In the genomic region with DNA sequence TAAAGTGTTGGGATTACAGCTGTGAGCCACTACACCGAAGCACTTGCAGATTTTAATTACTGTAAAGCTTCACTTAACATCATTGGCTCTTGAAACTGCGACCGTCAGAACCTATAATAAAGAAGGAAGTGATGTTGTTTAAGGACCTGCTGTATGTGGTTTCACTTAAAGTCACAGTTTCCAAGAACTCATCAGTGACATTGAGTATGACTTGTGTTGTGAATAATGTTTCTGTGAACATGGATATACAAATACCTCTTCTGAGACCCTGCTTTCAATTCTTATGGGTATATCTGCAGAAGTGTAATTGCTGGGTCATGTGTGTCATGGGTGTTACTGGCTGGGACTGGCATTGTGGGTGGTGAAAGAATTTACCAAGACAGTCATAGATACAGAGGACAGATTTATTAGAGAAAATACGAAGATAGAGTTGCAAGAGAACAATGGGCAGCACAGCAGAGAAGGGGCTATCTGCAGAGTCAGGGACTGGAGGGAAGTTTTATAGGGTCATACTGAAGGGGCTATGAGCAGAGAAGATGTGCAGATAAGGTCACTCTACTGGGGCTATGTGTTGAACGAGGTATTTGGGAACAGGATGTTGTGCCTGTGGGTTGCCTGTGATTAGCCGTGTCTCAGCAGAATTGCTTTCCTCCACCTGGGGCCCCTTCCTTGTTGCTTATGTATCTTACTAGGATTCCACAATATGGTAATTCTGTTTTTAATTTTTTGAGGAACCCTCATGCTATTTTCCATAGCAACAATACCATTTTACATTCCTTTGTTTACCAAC, we compare ENCODE assay signal across 8 cellular contexts. TPM values are rescaled to one million over a fixed set of nuclear protein-coding genes. Genes with fewer than 3 reads are reported as not detected.
DNase-seq lines count a peak whose midpoint lies in the region; ATAC-seq and TF ChIP-seq lines count a peak whose summit lies in the region.

No MANE protein-coding gene starts in this region.

- no TSS peak for BruUV-seq in OCI-LY7 (replicated peaks; lab: Mats Ljungman, UMichigan)

- intact Hi-C loops in OCI-LY7 (cut with micrococcal nuclease; ENCODE audit: unreplicated experiment), result no loop called here
- intact Hi-C loops in cardiac septum (cut with DNase I), result loop anchor here (5.0 kb wide), 1 partner anchor 43 kb away; a partner anchor contains a TSS

- H3K4me1 Mint-ChIP-seq in stimulated activated memory B cell treated with anti-CD40 and anti-IgM and Interleukin-4, amounts not matched to agents 10 μg/mL and 1 μg/mL and 100 μg/mL, for 72 hours, result peaks cover 68% of the 10 kb centered on the region

- peak; percentile 7 for DNase-seq in activated T-cell treated with anti-CD3 and anti-CD28 coated beads for 24 hours (ENCODE audit: low read depth)
- DNase-seq in activated T-cell treated with anti-CD3 and anti-CD28 coated beads, Interleukin-2, amount 50 U/mL, for 1 hour, result no peak
- DNase-seq in OCI-LY7 (ENCODE audit: low spot score), result peak; percentile 61
- DNase-seq in mesenteric fat pad (ENCODE audit: low spot score), result no peak
- no peak for DNase-seq in cardiac septum (ENCODE audit: low spot score)
- no peak for DNase-seq in DMS 273 treated with DMSO at 0.1 percent for 48 hours (lab: John Stamatoyannopoulos, UW)

- peaks cover 29% of the 10 kb centered on the region for H3K36me3 ChIP-seq in OCI-LY7 (ENCODE audit: insufficient read depth, low read length)

- H2AFZ ChIP-seq in OCI-LY7 (ENCODE audit: low read length), result 0 out of 2 replicates have a peak overlapping the region, but pooled peaks have one; percentile 22

- H3K36me3 Mint-ChIP-seq in stimulated activated memory B cell treated with anti-CD40 and anti-IgM and Interleukin-4, amounts not matched to agents 10 μg/mL and 1 μg/mL and 100 μg/mL, for 72 hours, result peaks cover 25% of the 10 kb centered on the region

- ATAC-seq in HG02973 (IDR thresholded peaks at IDR 0.05; ENCODE audit: unreplicated experiment), result peak; percentile 59
- ATAC-seq in stimulated activated memory B cell treated with anti-CD40 and anti-IgM and Interleukin-4, amounts not matched to agents 10 μg/mL and 1 μg/mL and 100 μg/mL, for 72 hours, result peak; percentile 78

- CTCF ChIA-PET in OCI-LY7 (lab: Charles Lee; ENCODE audit: unreplicated experiment), result no interaction called here

- H3K4me3 Mint-ChIP-seq in stimulated activated memory B cell treated with anti-CD40 and anti-IgM and Interleukin-4, amounts not matched to agents 10 μg/mL and 1 μg/mL and 100 μg/mL, for 72 hours, result peak overlapping the region; percentile 68

- H3K9me2 ChIP-seq in OCI-LY7 (ENCODE audit: insufficient read depth, low read length), result no peaks in the 10 kb centered on the region

- no peaks in the 10 kb centered on the region for H3K9me3 Mint-ChIP-seq in stimulated activated memory B cell treated with anti-CD40 and anti-IgM and Interleukin-4, amounts not matched to agents 10 μg/mL and 1 μg/mL and 100 μg/mL, for 72 hours

- H3K4me3 ChIP-seq in OCI-LY7 (ENCODE audit: low read depth, low read length, poor library complexity, severe bottlenecking), result peak overlapping the region; percentile 45

- H3K27ac ChIP-seq in OCI-LY7 (ENCODE audit: low read depth, low read length, poor library complexity, severe bottlenecking), result peak overlapping the region; percentile 63

- peak overlapping the region; percentile 97 for H3K27ac Mint-ChIP-seq in stimulated activated memory B cell treated with anti-CD40 and anti-IgM and Interleukin-4, amounts not matched to agents 10 μg/mL and 1 μg/mL and 100 μg/mL, for 72 hours

- H3K79me2 ChIP-seq in OCI-LY7 (ENCODE audit: insufficient read depth, low read depth, low read length), result peaks cover 74% of the 10 kb centered on the region

- peaks cover 53% of the 10 kb centered on the region for H3K4me1 ChIP-seq in OCI-LY7 (ENCODE audit: insufficient read depth, low read length, poor library complexity, severe bottlenecking)

- no peaks in the 10 kb centered on the region for H3K27me3 Mint-ChIP-seq in stimulated activated memory B cell treated with anti-CD40 and anti-IgM and Interleukin-4, amounts not matched to agents 10 μg/mL and 1 μg/mL and 100 μg/mL, for 72 hours

- H3K9me3 ChIP-seq in OCI-LY7 (ENCODE audit: low read length), result no peaks in the 10 kb centered on the region

- no peak for TF ChIP-seq CTCF in OCI-LY7 (conservative IDR thresholded peaks at IDR 0.05; ENCODE audit: low read length)

- H3K4me2 ChIP-seq in OCI-LY7 (ENCODE audit: low read length), result peak overlapping the region; percentile 65

- POLR2A ChIA-PET in OCI-LY7 (lab: Charles Lee), result interaction anchor here (0.7 to 2.3 kb wide), 7 partner anchors 10 to 257 kb away, joined by 3 to 10 read pairs (median 3); no protein-coding TSS in a partner anchor

- no peaks in the 10 kb centered on the region for H4K20me1 ChIP-seq in OCI-LY7 (ENCODE audit: insufficient read depth, low read length)

RNA-seq across cellular contexts. Expression of a gene that starts 4.5 kb away (rescaled TPM):
- total RNA-seq in OCI-LY7 (2014; rRNA removed; shearing (Covaris generic)), result 81.5 and 84.1 TPM in 2 replicates
- total RNA-seq in OCI-LY7 (2022) (110 and 112 TPM in 2 replicates), mesenteric fat pad (96.2 TPM), cardiac septum (258 TPM)

RNA-seq across cellular contexts. Expression of a gene that starts 4.7 kb away (rescaled TPM):
- 25.9 and 50.4 TPM in 2 replicates for total RNA-seq in OCI-LY7 (2014; rRNA removed; shearing (Covaris generic))
- total RNA-seq in OCI-LY7 (2022), result 42.5 and 47.2 TPM in 2 replicates
- 34.6 TPM for total RNA-seq in mesenteric fat pad
- 47.5 TPM for total RNA-seq in cardiac septum

RNA-seq across cellular contexts. Expression of a gene that starts 43.7 kb away (rescaled TPM):
- 23.7 and 25.8 TPM in 2 replicates for total RNA-seq in OCI-LY7 (2014; rRNA removed; shearing (Covaris generic))
- 49.7 and 55.2 TPM in 2 replicates for total RNA-seq in OCI-LY7 (2022)
- 9.8 TPM for total RNA-seq in mesenteric fat pad
- total RNA-seq in cardiac septum, result 128 TPM

RNA-seq across cellular contexts. Expression of a gene that starts 46.4 kb away (rescaled TPM):
- 92.9 and 127 TPM in 2 replicates for total RNA-seq in OCI-LY7 (2014; rRNA removed; shearing (Covaris generic))
- total RNA-seq in OCI-LY7 (2022) (125 and 126 TPM in 2 replicates), mesenteric fat pad (35.0 TPM), cardiac septum (14.4 TPM)

Comparison
In these comparisons a context has a peak if more than half of its experiments do, and no peak if none do; other contexts are left out.
1. DNase-seq: peak in activated T-cell treated with anti-CD3 and anti-CD28 coated beads for 24 hours (single experiment) and OCI-LY7 (single experiment); none in activated T-cell treated with anti-CD3 and anti-CD28 coated beads, Interleukin-2, amount 50 U/mL, for 1 hour (single experiment), mesenteric fat pad (single experiment), cardiac septum (single experiment) and DMS 273 treated with DMSO at 0.1 percent for 48 hours (single experiment).